ENCODE assay signal across 1 cellular context in the genomic region with DNA sequence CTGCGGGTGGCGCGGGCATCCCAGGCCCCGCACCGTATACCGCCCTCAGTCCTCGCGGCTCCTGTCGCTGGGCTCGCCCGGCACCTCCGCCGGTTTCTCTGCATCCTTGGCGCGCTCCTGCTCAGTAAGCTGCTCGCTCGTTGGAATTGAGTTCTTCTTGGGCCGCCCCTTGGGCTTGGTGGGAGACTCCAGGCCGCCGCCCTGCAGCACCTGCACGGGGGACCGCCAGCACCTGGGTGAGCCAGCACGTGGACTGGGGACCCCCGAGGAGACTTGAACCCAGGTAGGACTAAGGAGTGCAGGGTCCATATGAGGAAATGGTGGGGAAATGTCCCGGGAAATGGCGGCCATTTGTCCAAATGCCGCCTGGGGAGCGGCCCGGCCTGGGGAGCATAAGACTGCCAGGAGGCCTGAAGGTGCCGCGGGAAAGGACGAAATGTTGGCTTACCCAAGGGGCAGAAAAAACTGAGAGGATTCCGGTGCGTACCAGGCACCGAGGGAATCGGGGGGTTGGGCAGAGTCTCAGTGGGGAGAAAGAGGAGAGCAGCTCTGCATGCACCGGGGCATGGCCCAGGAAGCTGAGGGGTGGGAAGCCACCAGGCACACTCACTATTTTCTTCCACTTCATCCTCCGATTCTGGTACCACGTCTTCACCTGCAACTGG.
TF ChIP-seq lines count a peak whose summit lies in the region.

No MANE protein-coding gene starts in this region.

TF ChIP-seq in H1, 55 proteins besides CTCF, POLR2A, EP300 and RAD21:
- TF ChIP-seq SAP30 (IDR thresholded peaks at IDR 0.05; ENCODE audit: insufficient read depth, insufficient replicate concordance, low read length) (no peak), SUZ12 (IDR thresholded peaks at IDR 0.05; ENCODE audit: low read length) (peak; percentile 84), ATF2 (IDR thresholded peaks at IDR 0.05; ENCODE audit: low read length) (no peak), MAX (IDR thresholded peaks at IDR 0.05) (no peak), KDM4A (IDR thresholded peaks at IDR 0.05; ENCODE audit: low read depth, low read length, severe bottlenecking) (peak; percentile 24), CBX8 (IDR thresholded peaks at IDR 0.05; ENCODE audit: borderline replicate concordance, low read depth, low read length) (peak; percentile 91; the same call in 1 of the 2 replicates), RNF2 (IDR thresholded peaks at IDR 0.05; ENCODE audit: borderline replicate concordance, low read depth, low read length, missing control alignments, poor library complexity, severe bottlenecking) (peak; percentile 72), EZH2 (IDR thresholded peaks at IDR 0.05; ENCODE audit: low read depth, low read length, severe bottlenecking) (peak; percentile 89), TBP (IDR thresholded peaks at IDR 0.05; ENCODE audit: low read depth, low read length) (no peak), SIN3A (conservative IDR thresholded peaks at IDR 0.05 in 1 of 2, IDR thresholded peaks at IDR 0.05 in 1 of 2; ENCODE audit: low read depth in 1 of 2, low read length in 2 of 2) (no peak)
